Comparison of ENCODE assay signal across 22 cellular contexts in the genomic region with DNA sequence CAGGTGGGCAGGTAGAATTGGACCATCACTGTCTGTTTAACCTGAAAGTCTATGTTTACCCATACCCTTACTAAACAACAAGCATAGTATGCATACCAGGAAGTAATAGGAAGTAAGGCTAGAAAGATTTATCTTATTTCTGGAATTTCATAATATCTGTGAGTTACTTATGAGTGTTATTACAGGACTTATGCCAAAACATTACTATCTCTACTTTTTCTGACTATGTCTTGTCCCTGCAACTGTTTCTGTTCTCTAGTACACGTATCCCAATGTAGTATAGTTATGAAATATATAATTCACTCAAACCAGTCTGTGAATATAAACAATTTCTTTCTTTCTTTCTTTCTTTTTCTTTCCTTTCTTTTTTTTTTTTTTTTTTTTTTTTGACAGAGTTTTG.
"Had no signal": no experiment of that assay in that cellular context is flagged by ENCODE, and none has a peak within 500 bp of the region (broad histone marks: within the 10 kb centered on the region; RNA-seq: fewer than 3 reads in every experiment).

No MANE protein-coding gene starts in this region.

- H3K4me3 ChIP-seq: body of pancreas, esophagus muscularis mucosa, spleen, suprapubic skin, tibial nerve had no signal

- H3K27me3 ChIP-seq: body of pancreas, esophagus muscularis mucosa, spleen, suprapubic skin, tibial nerve had no signal

- H3K36me3 ChIP-seq: esophagus muscularis mucosa, spleen, suprapubic skin, tibial nerve had no signal

- DNase-seq: activated CD4-positive, alpha-beta T cell treated with anti-CD3 and anti-CD28 coated beads for 36 hours; activated CD4-positive, CD25-positive, alpha-beta regulatory T cell; activated CD8-positive, alpha-beta memory T cell treated with anti-CD3 and anti-CD28 coated beads, Interleukin-2, amount 10 ng/mL, durations not matched to agents 7 days and 5 days; activated CD8-positive, alpha-beta T cell treated with anti-CD3 and anti-CD28 coated beads, Interleukin-2, amount 10 ng/mL, durations not matched to agents 7 days and 5 days; activated T-cell treated with anti-CD3 and anti-CD28 coated beads, Interleukin-2, amount 50 U/mL, for 48 hours; aorta; body of pancreas; caudate nucleus; foreskin fibroblast; head of caudate nucleus; hippocampal formation; kidney; left colon; naive thymus-derived CD8-positive, alpha-beta T cell; nucleus accumbens; right cardiac atrium; spleen; stimulated activated naive CD4-positive, alpha-beta T cell; T-helper 1 cell had no signal

- FAIRE-seq: kidney had no signal

- ATAC-seq: activated CD4-positive, alpha-beta T cell treated with anti-CD3 and anti-CD28 coated beads for 36 hours; activated CD8-positive, alpha-beta memory T cell treated with anti-CD3 and anti-CD28 coated beads, Interleukin-2, amount 10 ng/mL, durations not matched to agents 7 days and 5 days; activated CD8-positive, alpha-beta T cell treated with anti-CD3 and anti-CD28 coated beads, Interleukin-2, amount 10 ng/mL, durations not matched to agents 7 days and 5 days; body of pancreas; left colon; naive thymus-derived CD8-positive, alpha-beta T cell; right cardiac atrium had no signal
